Comparison of ENCODE assay signal across 10 cellular contexts in genomic region chr5:893711-894110, GRCh38. TPM values are rescaled to one million over a fixed set of nuclear protein-coding genes. Genes with fewer than 3 reads are reported as not detected.
A peak's percentile ranks its signal among the peaks of the same experiment; 100 is the strongest.
DNase-seq lines count a peak whose midpoint lies in the region; ATAC-seq and TF ChIP-seq lines count a peak whose summit lies in the region.
"Had no signal": no experiment of that assay in that cellular context is flagged by ENCODE, and none has a peak within 500 bp of the region (broad histone marks: within the 10 kb centered on the region; RNA-seq: fewer than 3 reads in every experiment).

No MANE protein-coding gene starts in this region.

- no peaks in the 10 kb centered on the region for H3K27me3 Mint-ChIP-seq in CD4-positive, alpha-beta memory T cell
- no peaks in the 10 kb centered on the region for H3K27me3 Mint-ChIP-seq in activated T-helper 1 cell treated with anti-CD3 and anti-CD28 coated beads, Interleukin-12 subunit alpha, Interleukin-12 subunit beta, Interleukin-2, Interleukin-4 antibody, amounts not matched to agents 30 ng/mL and 10 ng/mL and 1 ng/mL, durations not matched to agents 14 hours and 24 hours and 36 hours (ENCODE audit: insufficient read depth)

- H3K4me1 ChIP-seq in CD4-positive, alpha-beta memory T cell (ENCODE audit: insufficient read depth, low read length), result peaks cover 28% of the 10 kb centered on the region
- peaks cover 10% of the 10 kb centered on the region; the same call in 1 of the 2 replicates for H3K4me1 ChIP-seq in HUES64 (ENCODE audit: insufficient read depth, low read length)
- H3K4me1 ChIP-seq in mesenchymal stem cell (ENCODE audit: control insufficient read depth, insufficient read depth, low read depth, low read length), result peaks cover 25% of the 10 kb centered on the region
- H3K4me1 ChIP-seq in prostate gland (replicated peaks), result peaks cover 7% of the 10 kb centered on the region

- H2BK120ac ChIP-seq in mesenchymal stem cell (ENCODE audit: low read depth, low read length), result no peak overlapping the region

- H3K4me1 Mint-ChIP-seq in CD4-positive, alpha-beta memory T cell, result peaks cover 4 to 32% (median 17%) of the 10 kb centered on the region in 4 donors
- H3K4me1 Mint-ChIP-seq in activated T-helper 1 cell treated with anti-CD3 and anti-CD28 coated beads, Interleukin-12 subunit alpha, Interleukin-12 subunit beta, Interleukin-2, Interleukin-4 antibody, amounts not matched to agents 30 ng/mL and 10 ng/mL and 1 ng/mL, durations not matched to agents 14 hours and 24 hours and 36 hours (ENCODE audit: low read depth), result peaks cover 21% of the 10 kb centered on the region

- no peak overlapping the region for H3K23ac ChIP-seq in mesenchymal stem cell (ENCODE audit: low read length in 2 of 2)

- no peak overlapping the region for H3K14ac ChIP-seq in mesenchymal stem cell (ENCODE audit: low read length in 2 of 2)

- no peak overlapping the region for H2BK5ac ChIP-seq in mesenchymal stem cell (ENCODE audit: low read depth, low read length, poor library complexity, severe bottlenecking)

- DNase-seq in CD4-positive, alpha-beta memory T cell, result no peak
- no peak for DNase-seq in activated T-helper 1 cell treated with anti-CD3 and anti-CD28 coated beads, Interleukin-12 subunit alpha, Interleukin-12 subunit beta, Interleukin-2, Interleukin-4 antibody, amounts not matched to agents 30 ng/mL and 10 ng/mL and 1 ng/mL, durations not matched to agents 14 hours and 24 hours and 36 hours (ENCODE audit: low spot score)
- no peak for DNase-seq in mesenchymal stem cell
- no peak for DNase-seq in D341Med (ENCODE audit: low spot score)
- no peak for DNase-seq in NK-92 treated with Interleukin-12 subunit alpha and Interleukin-12 subunit beta, amount 100 ng/mL, for 24 hours (lab: John Stamatoyannopoulos, UW)
- no peak for DNase-seq in prostate gland (ENCODE audit: low spot score)
- DNase-seq: activated CD4-positive, alpha-beta T cell treated with anti-CD3 and anti-CD28 coated beads, Interleukin-2, amount 50 U/mL, for 1 hour; stimulated activated CD4-positive, alpha-beta T cell treated with anti-CD3 and anti-CD28 coated beads, Interleukin-4, amount 100 ng/mL, for 1 hour had no signal

- no peak overlapping the region for H2BK15ac ChIP-seq in mesenchymal stem cell (ENCODE audit: low read depth, poor library complexity, severe bottlenecking)

- POLR2A ChIA-PET in CD4-positive, alpha-beta memory T cell (lab: Charles Lee; ENCODE audit: partially characterized antibody), result no interaction called here

- H3K79me1 ChIP-seq in mesenchymal stem cell (replicated peaks; ENCODE audit: low read length, poor library complexity, severe bottlenecking), result peaks cover 50% of the 10 kb centered on the region

- H2AFZ ChIP-seq in mesenchymal stem cell (ENCODE audit: low read depth, low read length), result no peak overlapping the region

- 88% methylated on average over 9 of the region's 9 CpGs for WGBS in HUES64
- 89% methylated on average over 9 of the region's 9 CpGs for WGBS in mesenchymal stem cell
- 78% methylated on average over 9 of the region's 9 CpGs for WGBS in prostate gland

- no peak overlapping the region for H4K8ac ChIP-seq in mesenchymal stem cell (ENCODE audit: low read length)

- ATAC-seq in GM21390 (IDR thresholded peaks at IDR 0.05; ENCODE audit: unreplicated experiment), result no peak

- peak overlapping the region; percentile 48 for H4K91ac ChIP-seq in mesenchymal stem cell (ENCODE audit: low read length)

- H3K36me3 ChIP-seq in CD4-positive, alpha-beta memory T cell (ENCODE audit: insufficient read depth, low read length), result peaks cover 25% of the 10 kb centered on the region
- peaks cover 63% of the 10 kb centered on the region for H3K36me3 ChIP-seq in HUES64 (ENCODE audit: insufficient read depth, low read length)
- H3K36me3 ChIP-seq in mesenchymal stem cell (ENCODE audit: control insufficient read depth in 1 of 2, insufficient read depth in 2 of 2, low read depth in 1 of 2, low read length in 2 of 2), result peaks cover 32 to 39% of the 10 kb centered on the region in 2 experiments
- H3K36me3 ChIP-seq in prostate gland, result no peaks in the 10 kb centered on the region

- H3K4me2 ChIP-seq in mesenchymal stem cell (ENCODE audit: low read length, poor library complexity, severe bottlenecking), result no peak overlapping the region

- peak overlapping the region in 6 of 8 donors; percentile 55 to 72 (median 64) for H3K4me3 Mint-ChIP-seq in CD4-positive, alpha-beta memory T cell
- peak overlapping the region; percentile 84 for H3K4me3 Mint-ChIP-seq in activated T-helper 1 cell treated with anti-CD3 and anti-CD28 coated beads, Interleukin-12 subunit alpha, Interleukin-12 subunit beta, Interleukin-2, Interleukin-4 antibody, amounts not matched to agents 30 ng/mL and 10 ng/mL and 1 ng/mL, durations not matched to agents 14 hours and 24 hours and 36 hours

- no peak for TF ChIP-seq POLR2A in prostate gland (IDR thresholded peaks at IDR 0.05)

- no peak overlapping the region for H2BK12ac ChIP-seq in mesenchymal stem cell (ENCODE audit: low read length in 2 of 2)

- intact Hi-C loops in CD4-positive, alpha-beta memory T cell (cut with micrococcal nuclease), result loop anchor here (2.0 to 5.0 kb wide), 3 partner anchors 19 to 281 kb away; partner anchors contain the start of genes CEP72 and ZDHHC11B
- intact Hi-C loops in activated T-helper 1 cell treated with anti-CD3 and anti-CD28 coated beads, Interleukin-12 subunit alpha, Interleukin-12 subunit beta, Interleukin-2, Interleukin-4 antibody, amounts not matched to agents 30 ng/mL and 10 ng/mL and 1 ng/mL, durations not matched to agents 14 hours and 24 hours and 36 hours (cut with micrococcal nuclease), result loop anchor here (5.0 to 10.0 kb wide), 5 partner anchors 111 to 901 kb away; partner anchors contain the start of genes MRPL36, TPPP and ZDHHC11B
- intact Hi-C loops in prostate gland (cut with DNase I), result loop anchor here (10.0 kb wide), 2 partner anchors 119 to 419 kb away; no protein-coding TSS in a partner anchor

- no peak overlapping the region for H3K18ac ChIP-seq in mesenchymal stem cell (ENCODE audit: low read depth in 1 of 2, low read length in 2 of 2)

- H3K9me3 Mint-ChIP-seq in CD4-positive, alpha-beta memory T cell, result no peaks in the 10 kb centered on the region
- H3K9me3 Mint-ChIP-seq in activated T-helper 1 cell treated with anti-CD3 and anti-CD28 coated beads, Interleukin-12 subunit alpha, Interleukin-12 subunit beta, Interleukin-2, Interleukin-4 antibody, amounts not matched to agents 30 ng/mL and 10 ng/mL and 1 ng/mL, durations not matched to agents 14 hours and 24 hours and 36 hours, result no peaks in the 10 kb centered on the region

- CTCF ChIA-PET in CD4-positive, alpha-beta memory T cell (lab: Charles Lee; ENCODE audit: partially characterized antibody), result no interaction called here

- no peak overlapping the region for H2AK5ac ChIP-seq in mesenchymal stem cell (ENCODE audit: low read length, severe bottlenecking)

- H3K36me3 Mint-ChIP-seq in CD4-positive, alpha-beta memory T cell, result peaks cover 11 to 29% of the 10 kb centered on the region in 2 donors
- peaks cover 34% of the 10 kb centered on the region for H3K36me3 Mint-ChIP-seq in activated T-helper 1 cell treated with anti-CD3 and anti-CD28 coated beads, Interleukin-12 subunit alpha, Interleukin-12 subunit beta, Interleukin-2, Interleukin-4 antibody, amounts not matched to agents 30 ng/mL and 10 ng/mL and 1 ng/mL, durations not matched to agents 14 hours and 24 hours and 36 hours (ENCODE audit: low read depth)

- H3K4me3 ChIP-seq in CD4-positive, alpha-beta memory T cell (ENCODE audit: low read length in 2 of 2), result no peak overlapping the region
- peak overlapping the region; percentile 84 for H3K4me3 ChIP-seq in HUES64 (ENCODE audit: low read length)
- peak overlapping the region; percentile 31 to 98 for H3K4me3 ChIP-seq in mesenchymal stem cell (ENCODE audit: insufficient read depth in 1 of 2, low read depth in 1 of 2, low read length in 2 of 2)
- no peak overlapping the region for H3K4me3 ChIP-seq in prostate gland

- no peaks in the 10 kb centered on the region for H3K27me3 ChIP-seq in CD4-positive, alpha-beta memory T cell (ENCODE audit: insufficient read depth, low read length)
- H3K27me3 ChIP-seq in HUES64 (ENCODE audit: insufficient read depth, low read length) (no peaks in the 10 kb centered on the region), mesenchymal stem cell (ENCODE audit: control insufficient read depth in 1 of 2, insufficient read depth in 1 of 2, low read length in 2 of 2) (no peaks in the 10 kb centered on the region), prostate gland (replicated peaks; ENCODE audit: insufficient read depth) (no peaks in the 10 kb centered on the region)

- TF ChIP-seq CTCF in prostate gland (IDR thresholded peaks at IDR 0.05), result no peak

- H3K27ac ChIP-seq in CD4-positive, alpha-beta memory T cell (ENCODE audit: low read depth, low read length), result no peak overlapping the region
- H3K27ac ChIP-seq in HUES64 (ENCODE audit: low read depth, low read length), result no peak overlapping the region
- H3K27ac ChIP-seq in mesenchymal stem cell (ENCODE audit: low read length, poor library complexity, severe bottlenecking), result no peak overlapping the region
- no peak overlapping the region for H3K27ac ChIP-seq in prostate gland

- H3K4ac ChIP-seq in mesenchymal stem cell (ENCODE audit: low read depth in 1 of 2, low read length in 2 of 2), result no peak overlapping the region

- H3K27ac Mint-ChIP-seq in CD4-positive, alpha-beta memory T cell, result peak overlapping the region in 3 of 7 donors; percentile 42 to 68 (median 62)
- peak overlapping the region; percentile 48 for H3K27ac Mint-ChIP-seq in activated T-helper 1 cell treated with anti-CD3 and anti-CD28 coated beads, Interleukin-12 subunit alpha, Interleukin-12 subunit beta, Interleukin-2, Interleukin-4 antibody, amounts not matched to agents 30 ng/mL and 10 ng/mL and 1 ng/mL, durations not matched to agents 14 hours and 24 hours and 36 hours

- H3K9ac ChIP-seq in HUES64 (ENCODE audit: low read depth, low read length) (peak overlapping the region; percentile 97), mesenchymal stem cell (ENCODE audit: low read length) (peak overlapping the region; percentile 96)

- H3K9me3 ChIP-seq in CD4-positive, alpha-beta memory T cell (ENCODE audit: control insufficient read depth in 1 of 2, low read length in 2 of 2), result no peaks in the 10 kb centered on the region
- H3K9me3 ChIP-seq in HUES64 (ENCODE audit: insufficient read depth, low read depth, low read length), result no peaks in the 10 kb centered on the region
- H3K9me3 ChIP-seq in mesenchymal stem cell (ENCODE audit: control insufficient read depth, low read length), result no peaks in the 10 kb centered on the region
- H3K9me3 ChIP-seq in prostate gland, result no peaks in the 10 kb centered on the region

RNA-seq across cellular contexts. Expression of gene TRIP13, which starts 1.0 kb away (rescaled TPM):
- total RNA-seq in CD4-positive, alpha-beta memory T cell, result 1 to 10 TPM in 1 of 2 experiments, under 1 TPM in 1; 0.69 to 1.0 TPM
- under 1 TPM in 1 of 2 donors, not detected in 1; 0.39 TPM for polyA plus RNA-seq in CD4-positive, alpha-beta memory T cell
- 40.2 TPM for polyA plus RNA-seq in HUES64 (2013, experiment 1 of 2)
- polyA plus RNA-seq in HUES64 (2013, experiment 2 of 2), result 35.9 TPM
- 37.2 and 38.4 TPM in 2 replicates for total RNA-seq in activated T-helper 1 cell treated with anti-CD3 and anti-CD28 coated beads, Interleukin-12 subunit alpha, Interleukin-12 subunit beta, Interleukin-2, Interleukin-4 antibody, amounts not matched to agents 30 ng/mL and 10 ng/mL and 1 ng/mL, durations not matched to agents 14 hours and 24 hours and 36 hours
- polyA plus RNA-seq in mesenchymal stem cell (2013, experiment 1 of 2), result 5.7 TPM
- 5.7 TPM for polyA plus RNA-seq in mesenchymal stem cell (2013, experiment 2 of 2)
- 10 to 100 TPM in 1 of 2 donors, 1 to 10 TPM in 1; 1.8 to 11.9 TPM for total RNA-seq in prostate gland

RNA-seq across cellular contexts. Expression of gene BRD9, which starts 1.1 kb away (rescaled TPM):
- total RNA-seq in CD4-positive, alpha-beta memory T cell, result 10 to 100 TPM; 81.5 to 86.8 TPM
- polyA plus RNA-seq in CD4-positive, alpha-beta memory T cell, result 10 to 100 TPM in 1 of 2 donors, 1 to 10 TPM in 1; 8.0 to 21.2 TPM
- 32.3 TPM for polyA plus RNA-seq in HUES64 (2013, experiment 1 of 2)
- polyA plus RNA-seq in HUES64 (2013, experiment 2 of 2), result 34.2 TPM
- total RNA-seq in activated T-helper 1 cell treated with anti-CD3 and anti-CD28 coated beads, Interleukin-12 subunit alpha, Interleukin-12 subunit beta, Interleukin-2, Interleukin-4 antibody, amounts not matched to agents 30 ng/mL and 10 ng/mL and 1 ng/mL, durations not matched to agents 14 hours and 24 hours and 36 hours, result 77.8 and 81.6 TPM in 2 replicates
- polyA plus RNA-seq in mesenchymal stem cell (2013, experiment 1 of 2), result 26.0 TPM
- 25.5 TPM for polyA plus RNA-seq in mesenchymal stem cell (2013, experiment 2 of 2)
- 10 to 100 TPM; 17.9 to 46.2 TPM for total RNA-seq in prostate gland

RNA-seq across cellular contexts. Expression of gene ZDHHC11, which starts 42.9 kb away (rescaled TPM):
- 10 to 100 TPM; 15.1 to 15.3 TPM for total RNA-seq in CD4-positive, alpha-beta memory T cell
- polyA plus RNA-seq in CD4-positive, alpha-beta memory T cell, result under 1 TPM in 1 of 2 donors, not detected in 1; 0.28 TPM
- polyA plus RNA-seq in HUES64 (2013, experiment 1 of 2), result 7.2 TPM
- 5.5 TPM for polyA plus RNA-seq in HUES64 (2013, experiment 2 of 2)
- 14.4 and 17.2 TPM in 2 replicates for total RNA-seq in activated T-helper 1 cell treated with anti-CD3 and anti-CD28 coated beads, Interleukin-12 subunit alpha, Interleukin-12 subunit beta, Interleukin-2, Interleukin-4 antibody, amounts not matched to agents 30 ng/mL and 10 ng/mL and 1 ng/mL, durations not matched to agents 14 hours and 24 hours and 36 hours
- polyA plus RNA-seq in mesenchymal stem cell (2013, experiment 1 of 2), result 0.72 TPM
- 0.79 TPM for polyA plus RNA-seq in mesenchymal stem cell (2013, experiment 2 of 2)
- 1 to 10 TPM; 1.2 to 9.8 TPM for total RNA-seq in prostate gland

Comparison
In these comparisons a context has a peak if more than half of its experiments do, and no peak if none do; other contexts are left out.
1. H3K4me3 ChIP-seq: peak in HUES64 (single experiment) and mesenchymal stem cell (2 of 2); none in CD4-positive, alpha-beta memory T cell (0 of 2) and prostate gland (0 of 2).